In genomic region chr10:110923856-110924493, GRCh38 we compare ENCODE assay signal across 12 cellular contexts. TPM values are rescaled to one million over a fixed set of nuclear protein-coding genes. Genes with fewer than 3 reads are reported as not detected.
DNase-seq lines count a peak whose midpoint lies in the region; ATAC-seq, FAIRE-seq and TF ChIP-seq lines count a peak whose summit lies in the region.
"Had no signal": no experiment of that assay in that cellular context is flagged by ENCODE, and none has a peak within 500 bp of the region (broad histone marks: within the 10 kb centered on the region; RNA-seq: fewer than 3 reads in every experiment).

No MANE protein-coding gene starts in this region.

- H3K4me3 Mint-ChIP-seq in activated CD8-positive, alpha-beta memory T cell treated with anti-CD3 and anti-CD28 coated beads, Interleukin-2, amount 10 ng/mL, durations not matched to agents 7 days and 5 days: no peak overlapping the region
- H3K4me3 Mint-ChIP-seq: activated naive CD8-positive, alpha-beta T cell treated with anti-CD3 and anti-CD28 coated beads, Interleukin-2, amount 10 ng/mL, durations not matched to agents 7 days and 5 days had no signal

- no peak overlapping the region for H2AK5ac ChIP-seq in IMR-90 (ENCODE audit: low read depth, low read length)
- no peak overlapping the region for H2AK5ac ChIP-seq in H1 (ENCODE audit: low read depth, low read length)

- intact Hi-C loops in IMR-90 (cut with micrococcal nuclease): loop anchor here (5.0 to 10.0 kb wide), 3 partner anchors 73 to 671 kb away; no protein-coding TSS in a partner anchor

- H3K79me1 ChIP-seq in IMR-90 (ENCODE audit: low read depth in 1 of 2, low read length in 2 of 2): peaks cover 0 to 32% of the 10 kb centered on the region in 2 experiments; a peak in 2 of 4 replicates
- no peaks in the 10 kb centered on the region for H3K79me1 ChIP-seq in H1 (ENCODE audit: low read depth, low read length)

- no TSS peak for BruUV-seq in IMR-90 (replicated peaks; lab: Mats Ljungman, UMichigan)

- H3K23ac ChIP-seq in IMR-90 (ENCODE audit: low read depth, low read length) (no peak overlapping the region), H1 (ENCODE audit: insufficient read length) (peak overlapping the region; percentile 9)

- no peak overlapping the region for H4K8ac ChIP-seq in IMR-90 (ENCODE audit: low read depth in 2 of 2, low read length in 2 of 2)
- H4K8ac ChIP-seq in H1 (ENCODE audit: extremely low read depth, insufficient read depth, low read length): no peak overlapping the region

- H3K23me2 ChIP-seq in H1 (ENCODE audit: low read depth, low read length): no peaks in the 10 kb centered on the region

- H4K20me1 ChIP-seq in IMR-90 (ENCODE audit: insufficient read depth, low read length) (peaks cover 38% of the 10 kb centered on the region), H1 (replicated peaks in 1 of 2; ENCODE audit: control insufficient read depth in 1 of 2, insufficient read depth in 2 of 2, low read length in 2 of 2) (peaks cover 1 to 5% of the 10 kb centered on the region in 2 experiments)

- no peaks in the 10 kb centered on the region for H3K27me3 ChIP-seq in IMR-90 (ENCODE audit: control insufficient read depth, insufficient read depth, low read length)
- H3K27me3 ChIP-seq in H1 (replicated peaks in 1 of 4; ENCODE audit: control insufficient read depth in 3 of 4, extremely low read depth in 1 of 4, insufficient read depth in 3 of 4, low read length in 3 of 4): no peaks in the 10 kb centered on the region
- no peaks in the 10 kb centered on the region for H3K27me3 ChIP-seq in BE2C

- peaks cover 5% of the 10 kb centered on the region for H3K9me1 ChIP-seq in IMR-90 (ENCODE audit: insufficient read depth, low read length)

- TF ChIP-seq RAD21 in IMR-90 (IDR thresholded peaks at IDR 0.05; ENCODE audit: low read length): no peak
- TF ChIP-seq RAD21 in H1 (IDR thresholded peaks at IDR 0.05 in 1 of 2, conservative IDR thresholded peaks at IDR 0.05 in 1 of 2; ENCODE audit: low read depth in 2 of 2, low read length in 2 of 2): no peak

- H4K5ac ChIP-seq in IMR-90 (ENCODE audit: low read depth, low read length) (no peak overlapping the region), H1 (ENCODE audit: insufficient read length, low read depth, low read length) (no peak overlapping the region)

- no peaks in the 10 kb centered on the region for H3K9me3 Mint-ChIP-seq in activated CD8-positive, alpha-beta memory T cell treated with anti-CD3 and anti-CD28 coated beads, Interleukin-2, amount 10 ng/mL, durations not matched to agents 7 days and 5 days (ENCODE audit: low read depth)
- H3K9me3 Mint-ChIP-seq: activated naive CD8-positive, alpha-beta T cell treated with anti-CD3 and anti-CD28 coated beads, Interleukin-2, amount 10 ng/mL, durations not matched to agents 7 days and 5 days had no signal

- H3K9ac ChIP-seq in IMR-90 (ENCODE audit: low read depth, low read length) (no peak overlapping the region), H1 (replicated peaks in 1 of 4; ENCODE audit: extremely low read depth in 1 of 4, low read depth in 3 of 4, low read length in 3 of 4) (no peak overlapping the region)

- no CpG with 5 or more reads among the region's 2 CpGs for WGBS in IMR-90 (ENCODE audit: extremely low coverage in 2 of 2, insufficient read length in 1 of 2), 2 experiments
- 93% methylated on average over 2 of the region's 2 CpGs; no CpG with 5 or more reads in 1 of the 2 experiments for WGBS in H1 (ENCODE audit: extremely low coverage in 1 of 2, insufficient coverage in 1 of 2, insufficient read length in 1 of 2, insufficient replicate concordance in 2 of 2, low coverage in 1 of 2, low lambda C conversion rate in 2 of 2, missing lambda C conversion rate in 1 of 2), 2 experiments

- dilution Hi-C loops in IMR-90 (cut with HindIII; ENCODE audit: low sequenced_read_pairs, unreplicated experiment): no loop called here

- no peak overlapping the region for H2BK12ac ChIP-seq in H1 (ENCODE audit: low read depth, low read length)

- TF ChIP-seq CTCF in IMR-90 (conservative IDR thresholded peaks at IDR 0.05; ENCODE audit: low read depth, low read length) (no peak), H1 (IDR thresholded peaks at IDR 0.05; ENCODE audit: control extremely low read depth in 1 of 3, insufficient read depth in 1 of 3, low read depth in 1 of 3, low read length in 3 of 3) (no peak), BE2C (IDR thresholded peaks at IDR 0.05; ENCODE audit: low read depth, low read length) (no peak)

- H3K56ac ChIP-seq in IMR-90 (ENCODE audit: extremely low read depth, insufficient read depth, low read length) (no peak overlapping the region), H1 (replicated peaks; ENCODE audit: insufficient read length, low read depth, low read length) (no peak overlapping the region)

- H3K27me3 Mint-ChIP-seq in activated CD8-positive, alpha-beta memory T cell treated with anti-CD3 and anti-CD28 coated beads, Interleukin-2, amount 10 ng/mL, durations not matched to agents 7 days and 5 days: no peaks in the 10 kb centered on the region
- H3K27me3 Mint-ChIP-seq: activated naive CD8-positive, alpha-beta T cell treated with anti-CD3 and anti-CD28 coated beads, Interleukin-2, amount 10 ng/mL, durations not matched to agents 7 days and 5 days had no signal

- H3K4me1 Mint-ChIP-seq in activated CD8-positive, alpha-beta memory T cell treated with anti-CD3 and anti-CD28 coated beads, Interleukin-2, amount 10 ng/mL, durations not matched to agents 7 days and 5 days: peaks cover 36% of the 10 kb centered on the region

- H2AK9ac ChIP-seq in IMR-90 (replicated peaks; ENCODE audit: low read depth, low read length, poor library complexity): no peak overlapping the region

- peak; percentile 83 for DNase-seq in ACHN
- DNase-seq in IMR-90: no peak
- DNase-seq in H1 (ENCODE audit: low read depth in 1 of 2, low spot score in 2 of 2): no peak
- DNase-seq in NCI-H2081 treated with DMSO at 0.1 percent for 48 hours (lab: John Stamatoyannopoulos, UW): no peak
- no peak for DNase-seq in activated CD8-positive, alpha-beta memory T cell treated with anti-CD3 and anti-CD28 coated beads, Interleukin-2, amount 10 ng/mL, durations not matched to agents 7 days and 5 days
- DNase-seq in BE2C: no peak
- DNase-seq: activated naive CD8-positive, alpha-beta T cell treated with anti-CD3 and anti-CD28 coated beads, Interleukin-2, amount 10 ng/mL, durations not matched to agents 7 days and 5 days; Karpas-422 had no signal

- FAIRE-seq in H1 (lab: Jason Lieb, UNC): no peak

- no peak overlapping the region for H3K27ac ChIP-seq in IMR-90 (ENCODE audit: insufficient read depth, low read length)
- H3K27ac ChIP-seq in H1 (ENCODE audit: low read depth, low read length): no peak overlapping the region
- H3K27ac ChIP-seq: C4-2B, VCaP had no signal

- H3K4ac ChIP-seq in IMR-90 (ENCODE audit: low read depth, low read length): no peak overlapping the region
- no peak overlapping the region for H3K4ac ChIP-seq in H1 (replicated peaks; ENCODE audit: insufficient read length, low read depth, low read length)

- no peaks in the 10 kb centered on the region for H3K4me1 ChIP-seq in IMR-90 (ENCODE audit: control insufficient read depth, insufficient read depth, low read length)
- H3K4me1 ChIP-seq in H1 (replicated peaks in 1 of 4; ENCODE audit: control insufficient read depth in 3 of 4, insufficient read depth in 4 of 4, low read length in 3 of 4): no peaks in the 10 kb centered on the region
- H3K4me1 ChIP-seq in BE2C: no peaks in the 10 kb centered on the region

- POLR2A ChIA-PET in IMR-90 (lab: Charles Lee; ENCODE audit: unreplicated experiment): no interaction called here
- POLR2A ChIA-PET in H1 (lab: Charles Lee; ENCODE audit: partially characterized antibody): no interaction called here

- H3K9me3 ChIP-seq in IMR-90 (ENCODE audit: control insufficient read depth, insufficient read depth, low read length) (no peaks in the 10 kb centered on the region), H1 (ENCODE audit: insufficient read depth in 2 of 2, low read depth in 1 of 2, low read length in 1 of 2) (no peaks in the 10 kb centered on the region), BE2C (no peaks in the 10 kb centered on the region)

- ATAC-seq in GM18907 (IDR thresholded peaks at IDR 0.05; ENCODE audit: unreplicated experiment) (peak; percentile 26), IMR-90 (ENCODE audit: low read depth) (no peak)
- no peak for ATAC-seq in activated CD8-positive, alpha-beta memory T cell treated with anti-CD3 and anti-CD28 coated beads, Interleukin-2, amount 10 ng/mL, durations not matched to agents 7 days and 5 days
- no peak for ATAC-seq in activated CD4-positive, CD25-positive, alpha-beta regulatory T cell treated with anti-CD3 and anti-CD28 coated beads, Interleukin-2, amount 50 U/mL, for 24 hours

- H3K18ac ChIP-seq in IMR-90 (ENCODE audit: low read depth, low read length) (no peak overlapping the region), H1 (ENCODE audit: extremely low read depth, low read length) (no peak overlapping the region)

- H3K79me2 ChIP-seq in H1 (ENCODE audit: control insufficient read depth in 1 of 2, insufficient read depth in 2 of 2, low read length in 2 of 2): peaks cover 7 to 90% of the 10 kb centered on the region in 2 experiments; a peak in 3 of 4 replicates

- H2BK120ac ChIP-seq in IMR-90 (ENCODE audit: low read depth, low read length) (no peak overlapping the region), H1 (replicated peaks; ENCODE audit: low read depth, low read length) (no peak overlapping the region)

- TF ChIP-seq POLR2A in IMR-90 (IDR thresholded peaks at IDR 0.05; ENCODE audit: low read depth, low read length): no peak
- TF ChIP-seq POLR2A in H1 (IDR thresholded peaks at IDR 0.05; ENCODE audit: control extremely low read depth in 1 of 2, low read depth in 2 of 2, low read length in 2 of 2): no peak

- CTCF ChIA-PET in IMR-90 (lab: Yijun Ruan, JAX) (interaction anchor here (1.0 kb wide), 1 partner anchor 16 kb away, joined by 4 read pairs; no protein-coding TSS in a partner anchor), H1 (lab: Charles Lee; ENCODE audit: partially characterized antibody) (no interaction called here)
- CTCF ChIA-PET in activated CD8-positive, alpha-beta memory T cell treated with anti-CD3 and anti-CD28 coated beads, Interleukin-2, amount 10 ng/mL, durations not matched to agents 7 days and 5 days (lab: Charles Lee): no interaction called here

- H3K4me3 ChIP-seq in IMR-90 (ENCODE audit: insufficient read depth, low read depth, low read length) (no peak overlapping the region), H1 (ENCODE audit: extremely low read depth in 1 of 4, insufficient read depth in 2 of 4, low read depth in 3 of 4, low read length in 4 of 4) (no peak overlapping the region), BE2C (ENCODE audit: low read depth, low read length) (no peak overlapping the region)

- in situ Hi-C loops in ACHN (cut with HindIII; ENCODE audit: low pct_ligation_motif_present, low pct_unique_long_range_greater_than_20kb, low sequenced_read_pairs) (no loop called here), IMR-90 (cut with MboI; ENCODE audit: low sequenced_read_pairs) (no loop called here)

- H2AFZ ChIP-seq in IMR-90 (replicated peaks; ENCODE audit: low read length, poor library complexity): no peak overlapping the region
- no peak overlapping the region for H2AFZ ChIP-seq in H1 (ENCODE audit: low read length)

- no peak overlapping the region for H3K27ac Mint-ChIP-seq in activated CD8-positive, alpha-beta memory T cell treated with anti-CD3 and anti-CD28 coated beads, Interleukin-2, amount 10 ng/mL, durations not matched to agents 7 days and 5 days
- H3K27ac Mint-ChIP-seq: activated naive CD8-positive, alpha-beta T cell treated with anti-CD3 and anti-CD28 coated beads, Interleukin-2, amount 10 ng/mL, durations not matched to agents 7 days and 5 days had no signal

- no peak overlapping the region for H3K14ac ChIP-seq in IMR-90 (replicated peaks; ENCODE audit: low read depth, low read length)
- H3K14ac ChIP-seq in H1 (ENCODE audit: insufficient read length): no peak overlapping the region

- peak overlapping the region; percentile 19; the same call in 1 of the 2 replicates for H3K4me2 ChIP-seq in IMR-90 (ENCODE audit: low read depth, low read length)
- H3K4me2 ChIP-seq in H1 (ENCODE audit: insufficient read depth in 1 of 2, low read depth in 2 of 2, low read length in 2 of 2): no peak overlapping the region

- H2BK5ac ChIP-seq in IMR-90 (ENCODE audit: low read depth, low read length, poor library complexity, severe bottlenecking) (no peak overlapping the region), H1 (ENCODE audit: low read depth, low read length) (no peak overlapping the region)

- no peak overlapping the region for H4K91ac ChIP-seq in IMR-90 (ENCODE audit: insufficient read depth, low read depth, low read length)
- H4K91ac ChIP-seq in H1 (replicated peaks; ENCODE audit: insufficient read length, low read length): no peak overlapping the region

- H2BK20ac ChIP-seq in IMR-90 (ENCODE audit: low read depth, low read length) (no peak overlapping the region), H1 (ENCODE audit: low read length) (no peak overlapping the region)

- peaks cover 11% of the 10 kb centered on the region for H3K36me3 Mint-ChIP-seq in activated CD8-positive, alpha-beta memory T cell treated with anti-CD3 and anti-CD28 coated beads, Interleukin-2, amount 10 ng/mL, durations not matched to agents 7 days and 5 days

- no peaks in the 10 kb centered on the region for H3K36me3 ChIP-seq in IMR-90 (ENCODE audit: control insufficient read depth, insufficient read depth, low read length)
- no peaks in the 10 kb centered on the region for H3K36me3 ChIP-seq in H1 (ENCODE audit: control insufficient read depth in 2 of 4, insufficient read depth in 4 of 4, low read length in 3 of 4)
- no peaks in the 10 kb centered on the region for H3K36me3 ChIP-seq in BE2C

- no peak for TF ChIP-seq EP300 in H1 (IDR thresholded peaks at IDR 0.05; ENCODE audit: borderline replicate concordance in 1 of 2, low read depth in 2 of 2, low read length in 2 of 2)

- H2BK15ac ChIP-seq in IMR-90 (ENCODE audit: low read depth, low read length): no peak overlapping the region
- H2BK15ac ChIP-seq in H1 (ENCODE audit: low read length): no peak overlapping the region

RNA-seq across cellular contexts. Expression of gene SHOC2, which starts 4.6 kb away (rescaled TPM):
- 47.5 TPM in 2 replicates for total RNA-seq in IMR-90 (2012; rRNA removed)
- polyA plus RNA-seq in IMR-90 (2012; rRNA removed) (10.8 and 13.4 TPM in 2 replicates), H1 (2011; rRNA removed) (4.3 and 7.6 TPM in 2 replicates)
- polyA plus RNA-seq in IMR-90 (2012; cell fraction: cytosol; rRNA removed): 2.1 and 3.7 TPM in 2 replicates
- polyA plus RNA-seq in IMR-90 (2012; cell fraction: nucleus; rRNA removed; ENCODE audit: low replicate concordance): 0.90 and 10.5 TPM in 2 replicates
- 28.2 and 30.2 TPM in 2 replicates for total RNA-seq in H1 (2021; fragmentation: NEBNext Ultra II Directional; extraction: Animal tissue kit (Norgen Biotek cat#: 25700))
- 8.2 TPM for polyA plus RNA-seq in H1 (2011; cell fraction: cytosol; rRNA removed)
- polyA plus RNA-seq in H1 (2011; cell fraction: nucleus; rRNA removed): 2.5 TPM
- polyA plus RNA-seq in H1 (2012, experiment 1 of 2): 6.6 to 12.6 TPM (median 8.2 TPM) in 4 replicates
- polyA plus RNA-seq in H1 (2012, experiment 2 of 2): 0.92 TPM
- polyA plus RNA-seq in H1 (2013, experiment 1 of 2): 15.2 TPM
- polyA plus RNA-seq in H1 (2013, experiment 2 of 2): 17.5 TPM
- polyA minus RNA-seq in H1 (2011; rRNA and poly(A)+ RNA removed): 15.4 and 27.7 TPM in 2 replicates
- 19.5 TPM for polyA minus RNA-seq in H1 (2011; cell fraction: cytosol; rRNA and poly(A)+ RNA removed)
- polyA minus RNA-seq in H1 (2011; cell fraction: nucleus; rRNA and poly(A)+ RNA removed): 47.7 TPM
- 10 to 100 TPM; 39.3 to 43.2 TPM for total RNA-seq in activated CD8-positive, alpha-beta memory T cell treated with anti-CD3 and anti-CD28 coated beads, Interleukin-2, amount 10 ng/mL, durations not matched to agents 7 days and 5 days
- polyA plus RNA-seq in BE2C (2012; ENCODE audit: insufficient read depth, insufficient read length, low read depth): 20.7 TPM

RNA-seq across cellular contexts. Expression of gene BBIP1, which starts 5.0 kb away (rescaled TPM):
- total RNA-seq in IMR-90 (2012; rRNA removed): 17.4 and 21.7 TPM in 2 replicates
- 14.4 and 19.9 TPM in 2 replicates for polyA plus RNA-seq in IMR-90 (2012; rRNA removed)
- 1.6 and 2.9 TPM in 2 replicates for polyA plus RNA-seq in IMR-90 (2012; cell fraction: cytosol; rRNA removed)
- 2.9 and 37.6 TPM in 2 replicates for polyA plus RNA-seq in IMR-90 (2012; cell fraction: nucleus; rRNA removed; ENCODE audit: low replicate concordance)
- total RNA-seq in H1 (2021; fragmentation: NEBNext Ultra II Directional; extraction: Animal tissue kit (Norgen Biotek cat#: 25700)): 19.6 and 22.2 TPM in 2 replicates
- 6.9 and 8.8 TPM in 2 replicates for polyA plus RNA-seq in H1 (2011; rRNA removed)
- polyA plus RNA-seq in H1 (2011; cell fraction: cytosol; rRNA removed): 13.4 TPM
- 9.5 TPM for polyA plus RNA-seq in H1 (2011; cell fraction: nucleus; rRNA removed)
- 14.7 to 37.7 TPM (median 15.4 TPM) in 4 replicates for polyA plus RNA-seq in H1 (2012, experiment 1 of 2)
- polyA plus RNA-seq in H1 (2012, experiment 2 of 2): 4.3 TPM
- polyA plus RNA-seq in H1 (2013, experiment 1 of 2): 21.8 TPM
- 21.4 TPM for polyA plus RNA-seq in H1 (2013, experiment 2 of 2)
- polyA minus RNA-seq in H1 (2011; rRNA and poly(A)+ RNA removed): 11.1 and 13.5 TPM in 2 replicates
- polyA minus RNA-seq in H1 (2011; cell fraction: cytosol; rRNA and poly(A)+ RNA removed): 5.6 TPM
- polyA minus RNA-seq in H1 (2011; cell fraction: nucleus; rRNA and poly(A)+ RNA removed): 30.2 TPM
- 10 to 100 TPM; 23.1 to 24.8 TPM for total RNA-seq in activated CD8-positive, alpha-beta memory T cell treated with anti-CD3 and anti-CD28 coated beads, Interleukin-2, amount 10 ng/mL, durations not matched to agents 7 days and 5 days
- 15.2 TPM for polyA plus RNA-seq in BE2C (2012; ENCODE audit: insufficient read depth, insufficient read length, low read depth)

RNA-seq across cellular contexts. Expression of gene PDCD4, which starts 52.2 kb away (rescaled TPM):
- total RNA-seq in IMR-90 (2012; rRNA removed): 10.9 and 46.9 TPM in 2 replicates
- 42.7 and 49.7 TPM in 2 replicates for polyA plus RNA-seq in IMR-90 (2012; rRNA removed)
- 4.3 and 6.9 TPM in 2 replicates for polyA plus RNA-seq in IMR-90 (2012; cell fraction: cytosol; rRNA removed)
- polyA plus RNA-seq in IMR-90 (2012; cell fraction: nucleus; rRNA removed; ENCODE audit: low replicate concordance): 1.7 and 24.9 TPM in 2 replicates
- total RNA-seq in H1 (2021; fragmentation: NEBNext Ultra II Directional; extraction: Animal tissue kit (Norgen Biotek cat#: 25700)): 22.8 and 26.8 TPM in 2 replicates
- 3.2 and 3.3 TPM in 2 replicates for polyA plus RNA-seq in H1 (2011; rRNA removed)
- polyA plus RNA-seq in H1 (2011; cell fraction: cytosol; rRNA removed): 13.7 TPM
- 2.2 TPM for polyA plus RNA-seq in H1 (2011; cell fraction: nucleus; rRNA removed)
- polyA plus RNA-seq in H1 (2012, experiment 1 of 2): 16.4 to 27.5 TPM (median 23.0 TPM) in 4 replicates
- polyA plus RNA-seq in H1 (2012, experiment 2 of 2): 1.1 TPM
- polyA plus RNA-seq in H1 (2013, experiment 1 of 2): 9.0 TPM
- 8.4 TPM for polyA plus RNA-seq in H1 (2013, experiment 2 of 2)
- polyA minus RNA-seq in H1 (2011; rRNA and poly(A)+ RNA removed): 4.7 and 5.2 TPM in 2 replicates
- 10.1 TPM for polyA minus RNA-seq in H1 (2011; cell fraction: cytosol; rRNA and poly(A)+ RNA removed)
- 14.0 TPM for polyA minus RNA-seq in H1 (2011; cell fraction: nucleus; rRNA and poly(A)+ RNA removed)
- 100 to 1,000 TPM in 1 of 2 experiments, 10 to 100 TPM in 1; 74.0 to 115 TPM for total RNA-seq in activated CD8-positive, alpha-beta memory T cell treated with anti-CD3 and anti-CD28 coated beads, Interleukin-2, amount 10 ng/mL, durations not matched to agents 7 days and 5 days
- 30.0 TPM for polyA plus RNA-seq in BE2C (2012; ENCODE audit: insufficient read depth, insufficient read length, low read depth)
